Comparison of ENCODE assay signal across 2 cellular contexts in genomic region chr1:2785631-2786328, GRCh38.
TF ChIP-seq lines count a peak whose summit lies in the region.

No MANE protein-coding gene starts in this region.

TF ChIP-seq in SK-N-SH, 30 proteins besides CTCF, POLR2A, EP300 and RAD21 (continued from another document):
- no peak for TF ChIP-seq REST (IDR thresholded peaks at IDR 0.05; ENCODE audit: low read depth, low read length)
- no peak for TF ChIP-seq JUND (IDR thresholded peaks at IDR 0.05)
- TF ChIP-seq CHD2 (IDR thresholded peaks at IDR 0.05; ENCODE audit: low read length, partially characterized antibody): no peak
- TF ChIP-seq, protein P1, sequence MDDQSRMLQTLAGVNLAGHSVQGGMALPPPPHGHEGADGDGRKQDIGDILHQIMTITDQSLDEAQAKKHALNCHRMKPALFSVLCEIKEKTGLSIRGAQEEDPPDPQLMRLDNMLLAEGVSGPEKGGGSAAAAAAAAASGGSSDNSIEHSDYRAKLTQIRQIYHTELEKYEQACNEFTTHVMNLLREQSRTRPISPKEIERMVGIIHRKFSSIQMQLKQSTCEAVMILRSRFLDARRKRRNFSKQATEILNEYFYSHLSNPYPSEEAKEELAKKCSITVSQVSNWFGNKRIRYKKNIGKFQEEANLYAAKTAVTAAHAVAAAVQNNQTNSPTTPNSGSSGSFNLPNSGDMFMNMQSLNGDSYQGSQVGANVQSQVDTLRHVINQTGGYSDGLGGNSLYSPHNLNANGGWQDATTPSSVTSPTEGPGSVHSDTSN (IDR thresholded peaks at IDR 0.05): no peak
- no peak for TF ChIP-seq NFIC (IDR thresholded peaks at IDR 0.05; ENCODE audit: borderline replicate concordance)
- TF ChIP-seq TAF1 (IDR thresholded peaks at IDR 0.05; ENCODE audit: borderline replicate concordance, low read depth, low read length): no peak
- TF ChIP-seq FOSL2 (IDR thresholded peaks at IDR 0.05; ENCODE audit: borderline replicate concordance, low read depth): no peak

TF ChIP-seq in SK-N-SH treated with all-trans-retinoic acid at 6 μM for 48 hours, 23 proteins besides CTCF, POLR2A, EP300 and RAD21 (continued from another document):
- TF ChIP-seq, protein P2, sequence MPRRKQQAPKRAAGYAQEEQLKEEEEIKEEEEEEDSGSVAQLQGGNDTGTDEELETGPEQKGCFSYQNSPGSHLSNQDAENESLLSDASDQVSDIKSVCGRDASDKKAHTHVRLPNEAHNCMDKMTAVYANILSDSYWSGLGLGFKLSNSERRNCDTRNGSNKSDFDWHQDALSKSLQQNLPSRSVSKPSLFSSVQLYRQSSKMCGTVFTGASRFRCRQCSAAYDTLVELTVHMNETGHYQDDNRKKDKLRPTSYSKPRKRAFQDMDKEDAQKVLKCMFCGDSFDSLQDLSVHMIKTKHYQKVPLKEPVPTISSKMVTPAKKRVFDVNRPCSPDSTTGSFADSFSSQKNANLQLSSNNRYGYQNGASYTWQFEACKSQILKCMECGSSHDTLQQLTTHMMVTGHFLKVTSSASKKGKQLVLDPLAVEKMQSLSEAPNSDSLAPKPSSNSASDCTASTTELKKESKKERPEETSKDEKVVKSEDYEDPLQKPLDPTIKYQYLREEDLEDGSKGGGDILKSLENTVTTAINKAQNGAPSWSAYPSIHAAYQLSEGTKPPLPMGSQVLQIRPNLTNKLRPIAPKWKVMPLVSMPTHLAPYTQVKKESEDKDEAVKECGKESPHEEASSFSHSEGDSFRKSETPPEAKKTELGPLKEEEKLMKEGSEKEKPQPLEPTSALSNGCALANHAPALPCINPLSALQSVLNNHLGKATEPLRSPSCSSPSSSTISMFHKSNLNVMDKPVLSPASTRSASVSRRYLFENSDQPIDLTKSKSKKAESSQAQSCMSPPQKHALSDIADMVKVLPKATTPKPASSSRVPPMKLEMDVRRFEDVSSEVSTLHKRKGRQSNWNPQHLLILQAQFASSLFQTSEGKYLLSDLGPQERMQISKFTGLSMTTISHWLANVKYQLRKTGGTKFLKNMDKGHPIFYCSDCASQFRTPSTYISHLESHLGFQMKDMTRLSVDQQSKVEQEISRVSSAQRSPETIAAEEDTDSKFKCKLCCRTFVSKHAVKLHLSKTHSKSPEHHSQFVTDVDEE (CRISPR knock-in tag; IDR thresholded peaks at IDR 0.05): no peak
- no peak for TF ChIP-seq BACH2 (CRISPR knock-in tag; IDR thresholded peaks at IDR 0.05; ENCODE audit: borderline replicate concordance)
- TF ChIP-seq ESRRG (CRISPR knock-in tag; IDR thresholded peaks at IDR 0.05): no peak
- TF ChIP-seq ARNTL (CRISPR knock-in tag; IDR thresholded peaks at IDR 0.05; ENCODE audit: borderline replicate concordance, low read depth): no peak
- no peak for TF ChIP-seq ZNF70 (CRISPR knock-in tag; IDR thresholded peaks at IDR 0.05)
- no peak for TF ChIP-seq ZNF565 (CRISPR knock-in tag; conservative IDR thresholded peaks at IDR 0.05; ENCODE audit: low read depth)
- TF ChIP-seq RARB (CRISPR knock-in tag; IDR thresholded peaks at IDR 0.05): no peak
- no peak for TF ChIP-seq ZC3H10 (CRISPR knock-in tag; IDR thresholded peaks at IDR 0.05)
- no peak for TF ChIP-seq GLIS3 (CRISPR knock-in tag; IDR thresholded peaks at IDR 0.05)
- TF ChIP-seq TOX (CRISPR knock-in tag; IDR thresholded peaks at IDR 0.05; ENCODE audit: borderline replicate concordance): no peak
- no peak for TF ChIP-seq SNAI2 (CRISPR knock-in tag; IDR thresholded peaks at IDR 0.05)
- no peak for TF ChIP-seq ZFP30 (CRISPR knock-in tag; IDR thresholded peaks at IDR 0.05)
- TF ChIP-seq ISL1 (CRISPR knock-in tag; IDR thresholded peaks at IDR 0.05): no peak
